18 cellular contexts compared by ENCODE assay signal in the genomic region with DNA sequence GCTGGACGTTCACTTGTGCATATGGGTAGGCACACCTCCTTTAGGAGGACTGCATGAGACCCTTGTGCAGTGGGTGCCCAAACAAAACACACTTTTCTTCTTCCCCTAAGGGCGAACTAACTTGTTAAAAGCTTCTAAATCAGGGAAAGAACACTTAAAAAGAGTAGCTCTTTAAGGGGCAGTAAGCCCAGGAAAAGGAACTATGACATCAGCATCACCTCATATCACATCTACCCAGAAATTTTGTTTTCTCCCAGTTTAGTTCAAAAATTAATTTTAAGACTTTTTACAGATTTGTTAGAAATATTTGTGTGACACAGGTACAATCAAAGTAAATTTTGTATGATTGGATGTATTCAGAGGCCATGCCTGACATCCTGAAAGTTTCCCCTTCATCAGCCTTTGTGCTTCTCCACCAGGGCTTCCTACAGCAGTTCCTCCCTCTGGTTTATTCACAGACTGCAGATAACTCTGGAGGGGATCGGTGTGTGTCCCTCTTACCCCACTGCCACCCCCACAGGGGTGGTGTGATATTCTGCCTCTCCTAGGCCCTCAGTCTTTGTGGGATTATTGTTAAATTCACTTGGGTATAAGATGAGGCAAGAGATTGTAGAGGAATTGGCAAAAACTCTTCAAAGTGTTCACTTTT. TPM values are rescaled to one million over a fixed set of nuclear protein-coding genes. Genes with fewer than 3 reads are reported as not detected.
DNase-seq lines count a peak whose midpoint lies in the region; ATAC-seq and TF ChIP-seq lines count a peak whose summit lies in the region.
"Had no signal": no experiment of that assay in that cellular context is flagged by ENCODE, and none has a peak within 500 bp of the region (broad histone marks: within the 10 kb centered on the region; RNA-seq: fewer than 3 reads in every experiment).

No MANE protein-coding gene starts in this region.

- H2BK5ac ChIP-seq in mesenchymal stem cell (ENCODE audit: low read depth, low read length, poor library complexity, severe bottlenecking), result no peak overlapping the region

- no peaks in the 10 kb centered on the region for H3K27me3 Mint-ChIP-seq in activated naive CD8-positive, alpha-beta T cell
- H3K27me3 Mint-ChIP-seq in activated naive CD8-positive, alpha-beta T cell treated with anti-CD3 and anti-CD28 coated beads for 36 hours, result peaks cover 4% of the 10 kb centered on the region
- H3K27me3 Mint-ChIP-seq in type B pancreatic cell, result no peaks in the 10 kb centered on the region

- H4K20me1 ChIP-seq in OCI-LY1 (ENCODE audit: insufficient read depth, low read length), result no peaks in the 10 kb centered on the region

- no peak for TF ChIP-seq CTCF in OCI-LY1 (IDR thresholded peaks at IDR 0.05; ENCODE audit: low read length)
- TF ChIP-seq CTCF in type B pancreatic cell (conservative IDR thresholded peaks at IDR 0.05), result no peak

- H2AK5ac ChIP-seq in mesenchymal stem cell (ENCODE audit: low read length, severe bottlenecking), result no peak overlapping the region

- no peak overlapping the region for H2BK120ac ChIP-seq in mesenchymal stem cell (ENCODE audit: low read depth, low read length)

- H3K18ac ChIP-seq in mesenchymal stem cell (ENCODE audit: low read depth in 1 of 2, low read length in 2 of 2), result no peak overlapping the region

- WGBS in mesenchymal stem cell, result 90% methylated on average over 3 of the region's 3 CpGs

- H2BK12ac ChIP-seq in mesenchymal stem cell (ENCODE audit: low read length in 2 of 2), result no peak overlapping the region

- H3K4me3 ChIP-seq in OCI-LY1 (ENCODE audit: low read depth, low read length, poor library complexity, severe bottlenecking), result no peak overlapping the region
- H3K4me3 ChIP-seq in mesenchymal stem cell (ENCODE audit: insufficient read depth in 1 of 2, low read depth in 1 of 2, low read length in 2 of 2), result no peak overlapping the region
- H3K4me3 ChIP-seq: BLaER1 treated with 17β-estradiol and CSF1 and Interleukin-3, amounts not matched to agents 10 nM and 100 nM had no signal

- peak overlapping the region; percentile 23 for H3K27ac ChIP-seq in OCI-LY1 (ENCODE audit: low read depth, low read length, poor library complexity, severe bottlenecking)
- H3K27ac ChIP-seq in mesenchymal stem cell (ENCODE audit: low read length, poor library complexity, severe bottlenecking), result no peak overlapping the region
- H3K27ac ChIP-seq: BLaER1 treated with 17β-estradiol and CSF1 and Interleukin-3, amounts not matched to agents 10 nM and 100 nM; RWPE1 had no signal

- H3K9ac ChIP-seq in OCI-LY1 (ENCODE audit: low read length), result no peak overlapping the region
- peak overlapping the region; percentile 37 for H3K9ac ChIP-seq in mesenchymal stem cell (ENCODE audit: low read length)
- H3K9ac ChIP-seq: BLaER1 treated with 17β-estradiol and CSF1 and Interleukin-3, amounts not matched to agents 10 nM and 100 nM had no signal

- no peak overlapping the region for H2BK15ac ChIP-seq in mesenchymal stem cell (ENCODE audit: low read depth, poor library complexity, severe bottlenecking)

- H3K4ac ChIP-seq in mesenchymal stem cell (ENCODE audit: low read depth in 1 of 2, low read length in 2 of 2), result no peak overlapping the region

- H3K9me3 ChIP-seq in OCI-LY1 (ENCODE audit: low read length) (no peaks in the 10 kb centered on the region), mesenchymal stem cell (ENCODE audit: control insufficient read depth, low read length) (no peaks in the 10 kb centered on the region)
- H3K9me3 ChIP-seq: BLaER1 treated with 17β-estradiol and CSF1 and Interleukin-3, amounts not matched to agents 10 nM and 100 nM had no signal

- H3K4me1 Mint-ChIP-seq in activated naive CD8-positive, alpha-beta T cell (ENCODE audit: low read depth), result peaks cover 33% of the 10 kb centered on the region
- H3K4me1 Mint-ChIP-seq in activated naive CD8-positive, alpha-beta T cell treated with anti-CD3 and anti-CD28 coated beads for 36 hours, result peaks cover 30% of the 10 kb centered on the region
- H3K4me1 Mint-ChIP-seq in type B pancreatic cell (ENCODE audit: unreplicated experiment), result peaks cover 33% of the 10 kb centered on the region

- peaks cover 24% of the 10 kb centered on the region for H3K79me1 ChIP-seq in mesenchymal stem cell (replicated peaks; ENCODE audit: low read length, poor library complexity, severe bottlenecking)

- H3K23ac ChIP-seq in mesenchymal stem cell (ENCODE audit: low read length in 2 of 2), result no peak overlapping the region

- no peaks in the 10 kb centered on the region for H3K9me2 ChIP-seq in OCI-LY1 (ENCODE audit: low read depth, low read length)

- H3K9me3 Mint-ChIP-seq in activated naive CD8-positive, alpha-beta T cell (ENCODE audit: low read depth), result no peaks in the 10 kb centered on the region
- H3K9me3 Mint-ChIP-seq in activated naive CD8-positive, alpha-beta T cell treated with anti-CD3 and anti-CD28 coated beads for 36 hours, result no peaks in the 10 kb centered on the region
- no peaks in the 10 kb centered on the region for H3K9me3 Mint-ChIP-seq in type B pancreatic cell

- H3K27ac Mint-ChIP-seq in activated naive CD8-positive, alpha-beta T cell, result peak overlapping the region; percentile 58
- no peak overlapping the region for H3K27ac Mint-ChIP-seq in activated naive CD8-positive, alpha-beta T cell treated with anti-CD3 and anti-CD28 coated beads for 36 hours
- peak overlapping the region; percentile 54 for H3K27ac Mint-ChIP-seq in type B pancreatic cell

- H3K14ac ChIP-seq in mesenchymal stem cell (ENCODE audit: low read length in 2 of 2), result no peak overlapping the region

- H3K27me3 ChIP-seq in OCI-LY1 (ENCODE audit: insufficient read depth, low read length) (no peaks in the 10 kb centered on the region), mesenchymal stem cell (ENCODE audit: control insufficient read depth in 1 of 2, insufficient read depth in 1 of 2, low read length in 2 of 2) (no peaks in the 10 kb centered on the region)
- H3K27me3 ChIP-seq: BLaER1 treated with 17β-estradiol and CSF1 and Interleukin-3, amounts not matched to agents 10 nM and 100 nM had no signal

- DNase-seq in activated naive CD8-positive, alpha-beta T cell treated with anti-CD3 and anti-CD28 coated beads for 36 hours, result no peak
- DNase-seq in mesenchymal stem cell, result no peak
- DNase-seq in type B pancreatic cell (ENCODE audit: extremely low spot score, unreplicated experiment), result no peak
- DNase-seq in dedifferentiated amniotic fluid mesenchymal stem cell (ENCODE audit: extremely low spot score), result no peak
- DNase-seq in MV-4-11 (lab: John Stamatoyannopoulos, UW), result no peak
- DNase-seq: DMS79 treated with DMSO at 0.1 percent for 48 hours; GDM1; IMR-90; NCI-H1105; NCI-H1694; NCI-H2107; NK-92 treated with Interleukin-12 subunit alpha and Interleukin-12 subunit beta, amount 100 ng/mL, for 24 hours; OCI-M1 had no signal

- H3K4me3 Mint-ChIP-seq in activated naive CD8-positive, alpha-beta T cell, result no peak overlapping the region
- H3K4me3 Mint-ChIP-seq in activated naive CD8-positive, alpha-beta T cell treated with anti-CD3 and anti-CD28 coated beads for 36 hours, result no peak overlapping the region
- no peak overlapping the region for H3K4me3 Mint-ChIP-seq in type B pancreatic cell

- no peak overlapping the region for H4K8ac ChIP-seq in mesenchymal stem cell (ENCODE audit: low read length)

- no peak for ATAC-seq in HG03378 (IDR thresholded peaks at IDR 0.05; ENCODE audit: unreplicated experiment)

- 0 out of 2 replicates have a peak, but pooled peaks cover 3% of the 10 kb centered on the region for H3F3A ChIP-seq in OCI-LY1 (ENCODE audit: insufficient read depth, low read length)

- H3K36me3 ChIP-seq in OCI-LY1 (ENCODE audit: insufficient read depth, low read length) (peaks cover 100% of the 10 kb centered on the region), mesenchymal stem cell (ENCODE audit: control insufficient read depth in 1 of 2, insufficient read depth in 2 of 2, low read depth in 1 of 2, low read length in 2 of 2) (peaks cover 7 to 13% of the 10 kb centered on the region in 2 experiments)

- peaks cover 98% of the 10 kb centered on the region for H3K4me1 ChIP-seq in OCI-LY1 (ENCODE audit: insufficient read depth, low read length, severe bottlenecking)
- no peaks in the 10 kb centered on the region for H3K4me1 ChIP-seq in mesenchymal stem cell (ENCODE audit: control insufficient read depth, insufficient read depth, low read depth, low read length)
- H3K4me1 ChIP-seq: BLaER1 treated with 17β-estradiol and CSF1 and Interleukin-3, amounts not matched to agents 10 nM and 100 nM had no signal

- peaks cover 25% of the 10 kb centered on the region for H3K36me3 Mint-ChIP-seq in activated naive CD8-positive, alpha-beta T cell
- peaks cover 21% of the 10 kb centered on the region for H3K36me3 Mint-ChIP-seq in activated naive CD8-positive, alpha-beta T cell treated with anti-CD3 and anti-CD28 coated beads for 36 hours
- H3K36me3 Mint-ChIP-seq in type B pancreatic cell, result peaks cover 49% of the 10 kb centered on the region

- no peak overlapping the region for H4K91ac ChIP-seq in mesenchymal stem cell (ENCODE audit: low read length)

- H3K4me2 ChIP-seq in OCI-LY1 (ENCODE audit: low read length) (no peak overlapping the region), mesenchymal stem cell (ENCODE audit: low read length, poor library complexity, severe bottlenecking) (no peak overlapping the region)
- H3K4me2 ChIP-seq: BLaER1 treated with 17β-estradiol and CSF1 and Interleukin-3, amounts not matched to agents 10 nM and 100 nM had no signal

- H2AFZ ChIP-seq in OCI-LY1 (ENCODE audit: low read length) (no peak overlapping the region), mesenchymal stem cell (ENCODE audit: low read depth, low read length) (no peak overlapping the region)

- H3K79me2 ChIP-seq in OCI-LY1 (ENCODE audit: insufficient read depth, low read length), result peaks cover 92% of the 10 kb centered on the region

RNA-seq across cellular contexts. Expression of a gene that starts 27.6 kb away (rescaled TPM):
- 10 to 100 TPM; 19.9 TPM for total RNA-seq in activated naive CD8-positive, alpha-beta T cell treated with anti-CD3 and anti-CD28 coated beads for 36 hours
- 2.5 TPM for polyA plus RNA-seq in mesenchymal stem cell (2013, experiment 1 of 2)
- polyA plus RNA-seq in mesenchymal stem cell (2013, experiment 2 of 2), result 2.2 TPM
- 28.7 and 29.2 TPM in 2 replicates for total RNA-seq in type B pancreatic cell (ENCODE audit: low replicate concordance)
